ENCODE assay signal across 21 cellular contexts in genomic region chr6:152905551-152906299, GRCh38.
"Had no signal": no experiment of that assay in that cellular context is flagged by ENCODE, and none has a peak within 500 bp of the region (broad histone marks: within the 10 kb centered on the region; RNA-seq: fewer than 3 reads in every experiment).

No MANE protein-coding gene starts in this region.

- H3K4me2 ChIP-seq: hepatocyte, smooth muscle cell had no signal

- H3K27me3 ChIP-seq: esophagus squamous epithelium, right atrium auricular region, suprapubic skin, tibial artery, upper lobe of right lung, vagina had no signal

- H3K79me2 ChIP-seq: hepatocyte had no signal

- H3K9me3 ChIP-seq: esophagus squamous epithelium, gastroesophageal sphincter, mucosa of descending colon, neutrophil, right atrium auricular region, suprapubic skin, tibial artery, upper lobe of right lung, vagina had no signal

- H3K36me3 ChIP-seq: esophagus squamous epithelium, gastroesophageal sphincter, neutrophil, right atrium auricular region, suprapubic skin, tibial artery, upper lobe of right lung, vagina had no signal

- DNase-seq: cortex of kidney; effector memory CD8-positive, alpha-beta T cell; esophagus squamous epithelium; foreskin fibroblast; left colon; mucosa of descending colon; naive thymus-derived CD8-positive, alpha-beta T cell; posterior cingulate gyrus; stimulated activated CD4-positive, alpha-beta T cell treated with anti-CD3 and anti-CD28 coated beads, Interleukin-4, amount 100 ng/mL, for 1 hour; stimulated activated CD8-positive, alpha-beta memory T cell treated with anti-CD3 and anti-CD28 coated beads, Interleukin-4, amount 100 ng/mL, for 48 hours; stimulated activated naive CD8-positive, alpha-beta T cell treated with anti-CD3 and anti-CD28 coated beads, Interleukin-15, Interleukin-2, amounts not matched to agents 100 U/mL and 50 U/mL, for 24 hours; tibial artery; upper lobe of right lung had no signal

- ATAC-seq: effector memory CD8-positive, alpha-beta T cell; gastroesophageal sphincter; left colon; mucosa of descending colon; naive thymus-derived CD8-positive, alpha-beta T cell; stimulated activated effector memory CD8-positive, alpha-beta T cell treated with anti-CD3 and anti-CD28 coated beads, Interleukin-12 subunit alpha, Interleukin-12 subunit beta, amount 100 ng/mL, for 72 hours; stimulated activated naive CD8-positive, alpha-beta T cell treated with anti-CD3 and anti-CD28 coated beads, Interleukin-15, Interleukin-2, amounts not matched to agents 100 U/mL and 50 U/mL, for 24 hours; upper lobe of right lung had no signal

- H3K4me1 ChIP-seq: esophagus squamous epithelium, gastroesophageal sphincter, right atrium auricular region, suprapubic skin, tibial artery, upper lobe of right lung, vagina had no signal

- H3K4me3 ChIP-seq: esophagus squamous epithelium, gastroesophageal sphincter, hepatocyte, mucosa of descending colon, right atrium auricular region, smooth muscle cell, suprapubic skin, tibial artery, upper lobe of right lung, vagina had no signal

- H3K27ac ChIP-seq: esophagus squamous epithelium, gastroesophageal sphincter, hepatocyte, neutrophil, right atrium auricular region, suprapubic skin, tibial artery, upper lobe of right lung, vagina had no signal

- H2AFZ ChIP-seq: hepatocyte had no signal
